ENCODE assay signal across 8 cellular contexts in the genomic region with DNA sequence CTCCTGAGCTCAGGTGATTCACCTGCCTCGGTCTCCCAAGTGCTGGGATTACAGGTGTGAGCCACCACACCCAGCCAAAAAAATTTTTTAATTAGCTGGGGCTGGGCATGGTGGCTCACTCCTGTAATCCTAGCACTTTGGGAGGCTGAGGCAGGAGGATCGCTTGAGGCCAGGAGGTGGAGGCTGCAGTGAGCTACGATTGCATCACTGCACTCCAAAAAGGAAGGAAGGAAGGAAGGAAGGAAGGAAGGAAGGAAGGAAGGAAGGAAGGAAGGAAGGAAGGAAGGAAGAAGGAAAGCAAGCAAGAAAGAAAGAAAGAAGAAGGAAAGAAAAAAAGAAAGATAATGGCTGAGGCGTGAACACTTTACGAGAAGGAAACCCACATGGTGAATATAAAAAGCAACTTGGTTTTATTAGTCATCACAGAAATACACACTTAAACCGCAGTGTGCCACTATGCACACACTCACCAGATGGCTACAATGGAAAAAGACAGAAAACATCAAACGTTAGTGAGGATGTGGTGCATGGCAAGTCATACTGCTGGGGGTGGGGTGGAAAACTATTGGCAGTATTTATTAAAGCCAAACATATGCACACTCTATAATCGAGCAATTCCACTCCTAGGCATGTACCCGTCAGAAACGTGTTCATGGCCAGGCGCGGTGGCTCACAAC. TPM values are rescaled to one million over a fixed set of nuclear protein-coding genes. Genes with fewer than 3 reads are reported as not detected.
A peak's percentile ranks its signal among the peaks of the same experiment; 100 is the strongest.
DNase-seq lines count a peak whose midpoint lies in the region; ATAC-seq and TF ChIP-seq lines count a peak whose summit lies in the region.

No MANE protein-coding gene starts in this region.

- WGBS in smooth muscle cell (ENCODE audit: low lambda C conversion rate) = 62% methylated on average over 12 of the region's 12 CpGs

- no peak overlapping the region for H3K4me3 Mint-ChIP-seq in MCF 10A (ENCODE audit: unreplicated experiment)

- H3K36me3 ChIP-seq in breast epithelium (no peaks in the 10 kb centered on the region), smooth muscle cell (ENCODE audit: low read depth) (no peaks in the 10 kb centered on the region)

- H3K9ac ChIP-seq in smooth muscle cell (ENCODE audit: low read depth) = no peak overlapping the region

- no peak for TF ChIP-seq POLR2A in breast epithelium (IDR thresholded peaks at IDR 0.05)

- no peaks in the 10 kb centered on the region for H3K4me1 ChIP-seq in breast epithelium
- H3K4me1 ChIP-seq in smooth muscle cell (ENCODE audit: low read depth) = no peaks in the 10 kb centered on the region

- H3F3A ChIP-seq in smooth muscle cell (ENCODE audit: low read depth) = no peaks in the 10 kb centered on the region

- H3K27me3 Mint-ChIP-seq in MCF 10A (ENCODE audit: insufficient read depth, unreplicated experiment) = peaks cover 26% of the 10 kb centered on the region

- no peak overlapping the region for H3K4me2 ChIP-seq in smooth muscle cell

- no peaks in the 10 kb centered on the region for H3K36me3 Mint-ChIP-seq in MCF 10A (ENCODE audit: insufficient read depth, unreplicated experiment)

- peak; percentile 96 for ATAC-seq in stimulated activated naive CD8-positive, alpha-beta T cell treated with anti-CD3 and anti-CD28 coated beads, Interleukin-15, Interleukin-2, amounts not matched to agents 100 U/mL and 50 U/mL, for 24 hours
- ATAC-seq in HG02870 (IDR thresholded peaks at IDR 0.05; ENCODE audit: unreplicated experiment) (no peak), GM21717 (IDR thresholded peaks at IDR 0.05; ENCODE audit: unreplicated experiment) (no peak)

- H3K27ac Mint-ChIP-seq in MCF 10A (ENCODE audit: low read depth, unreplicated experiment) = no peak overlapping the region

- H4K20me1 ChIP-seq in smooth muscle cell (ENCODE audit: low read depth) = no peaks in the 10 kb centered on the region

- CTCF ChIA-PET in MCF 10A (lab: Yijun Ruan, JAX) = interaction anchor here (0.9 to 1.3 kb wide), 2 partner anchors 14 to 244 kb away, joined by 4 read pairs; no protein-coding TSS in a partner anchor

- H3K4me3 ChIP-seq in breast epithelium (no peak overlapping the region), smooth muscle cell (no peak overlapping the region)

- peaks cover 12% of the 10 kb centered on the region for H3K4me1 Mint-ChIP-seq in MCF 10A (ENCODE audit: insufficient read depth, unreplicated experiment)

- TF ChIP-seq CTCF in MCF 10A (IDR thresholded peaks at IDR 0.05; ENCODE audit: unreplicated experiment) (peak; percentile 17), breast epithelium (IDR thresholded peaks at IDR 0.05) (no peak), smooth muscle cell (IDR thresholded peaks at IDR 0.05; ENCODE audit: borderline replicate concordance, insufficient read depth, poor library complexity, severe bottlenecking) (no peak)

- no peak overlapping the region for H2AFZ ChIP-seq in smooth muscle cell (ENCODE audit: low read depth)

- POLR2A ChIA-PET in MCF 10A (lab: Yijun Ruan, JAX) = interaction anchor here (1.1 kb wide), 1 partner anchor 138 kb away, joined by 3 read pairs; the partner anchor contains the start of gene POR

- H3K27ac ChIP-seq in breast epithelium (no peak overlapping the region), smooth muscle cell (ENCODE audit: low read depth) (no peak overlapping the region)

- H3K9me3 Mint-ChIP-seq in MCF 10A (ENCODE audit: unreplicated experiment) = no peaks in the 10 kb centered on the region

- H3K79me2 ChIP-seq in smooth muscle cell (ENCODE audit: low read depth) = no peaks in the 10 kb centered on the region

- H3K9me3 ChIP-seq in breast epithelium = no peaks in the 10 kb centered on the region
- H3K9me3 ChIP-seq in smooth muscle cell (replicated peaks; ENCODE audit: low read depth) = no peaks in the 10 kb centered on the region

- no peaks in the 10 kb centered on the region for H3K27me3 ChIP-seq in breast epithelium
- H3K27me3 ChIP-seq in smooth muscle cell (ENCODE audit: low read depth) = no peaks in the 10 kb centered on the region

- DNase-seq in MCF 10A (ENCODE audit: unreplicated experiment) (peak; percentile 59), breast epithelium (ENCODE audit: low spot score in 2 of 2) (no peak), fibroblast of peridontal ligament (ENCODE audit: extremely low read depth) (peak; percentile 92), smooth muscle cell (lab: John Stamatoyannopoulos, UW; ENCODE audit: unreplicated experiment) (no peak)
- peak; percentile 9 to 76 for DNase-seq in activated CD4-positive, alpha-beta T cell treated with anti-CD3 and anti-CD28 coated beads, Interleukin-2, amount 50 U/mL, for 24 hours (ENCODE audit: low read depth in 1 of 2, low spot score in 1 of 2)
- peak; percentile 59 for DNase-seq in stimulated activated naive CD8-positive, alpha-beta T cell treated with anti-CD3 and anti-CD28 coated beads, Interleukin-15, Interleukin-2, amounts not matched to agents 100 U/mL and 50 U/mL, for 24 hours

- intact Hi-C loops in MCF 10A (cut with micrococcal nuclease) (loop anchor here (1.0 to 10.0 kb wide), 3 partner anchors 68 to 356 kb away; no protein-coding TSS in a partner anchor), breast epithelium (cut with DNase I; ENCODE audit: low total_unique reads) (no loop called here)

- no TSS peak for BruUV-seq in MCF 10A (replicated peaks; lab: Mats Ljungman, UMichigan)

RNA-seq across cellular contexts. Expression of gene CCL26, which starts 4.4 kb away (rescaled TPM):
- total RNA-seq in MCF 10A (2022) (not detected in 2 replicates), breast epithelium (1 to 10 TPM in 1 of 3 donors, under 1 TPM in 1, not detected in 1; 0.59 to 1.3 TPM), smooth muscle cell (not detected in 2 replicates)
- 1.2 and 1.5 TPM in 2 replicates for polyA plus RNA-seq in smooth muscle cell

RNA-seq across cellular contexts. Expression of gene CCL24, which starts 37.2 kb away (rescaled TPM):
- total RNA-seq in MCF 10A (2022) (not detected in 2 replicates), breast epithelium (1 to 10 TPM in 1 of 3 donors, not detected in 2; 1.3 TPM), smooth muscle cell (not detected in 2 replicates)
- not detected in 2 replicates for polyA plus RNA-seq in smooth muscle cell

RNA-seq across cellular contexts. Expression of gene HIP1, which starts 37.7 kb away (rescaled TPM):
- total RNA-seq in MCF 10A (2022) = 11.1 and 12.0 TPM in 2 replicates
- total RNA-seq in breast epithelium = 10 to 100 TPM; 20.6 to 24.6 (median 23.8) TPM
- total RNA-seq in smooth muscle cell = 6.8 and 8.4 TPM in 2 replicates
- polyA plus RNA-seq in smooth muscle cell = 4.7 and 5.8 TPM in 2 replicates

Comparison
In these comparisons a context has a peak if more than half of its experiments do, and no peak if none do; other contexts are left out.
1. DNase-seq: peak in MCF 10A (single experiment), activated CD4-positive, alpha-beta T cell treated with anti-CD3 and anti-CD28 coated beads, Interleukin-2, amount 50 U/mL, for 24 hours (2 of 2), fibroblast of peridontal ligament (single experiment) and stimulated activated naive CD8-positive, alpha-beta T cell treated with anti-CD3 and anti-CD28 coated beads, Interleukin-15, Interleukin-2, amounts not matched to agents 100 U/mL and 50 U/mL, for 24 hours (single experiment); none in breast epithelium (0 of 2) and smooth muscle cell (single experiment).